ENCODE assay signal across 18 cellular contexts in the genomic region with DNA sequence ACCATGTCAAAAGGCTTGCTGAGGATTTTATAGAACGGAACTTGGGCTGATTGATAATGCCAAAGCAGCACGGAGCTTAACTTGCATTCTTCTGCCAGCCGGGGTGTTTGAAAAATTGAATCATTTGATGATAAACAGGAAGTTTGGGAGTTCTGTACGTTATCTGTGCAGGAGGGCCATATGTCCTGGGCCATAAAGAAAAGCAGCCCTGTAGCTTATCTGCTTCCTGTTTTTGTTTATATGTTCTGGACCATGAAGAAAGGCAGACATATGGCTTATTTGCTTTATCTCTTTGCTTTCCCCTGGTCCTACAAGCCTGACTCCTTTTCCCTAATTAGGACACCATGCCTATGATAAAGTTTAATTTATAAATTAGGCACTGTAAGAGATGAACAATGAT.
"Had no signal": no experiment of that assay in that cellular context is flagged by ENCODE, and none has a peak within 500 bp of the region (broad histone marks: within the 10 kb centered on the region; RNA-seq: fewer than 3 reads in every experiment).

No MANE protein-coding gene starts in this region.

- H3K4me3 ChIP-seq: colonic mucosa, dorsolateral prefrontal cortex, pancreas, psoas muscle, right atrium auricular region, thoracic aorta, upper lobe of left lung had no signal

- ATAC-seq: left ventricle myocardium superior, pancreas, psoas muscle, T-cell had no signal

- H3K27me3 ChIP-seq: colonic mucosa, pancreas, right atrium auricular region, upper lobe of left lung had no signal

- H3K9me3 ChIP-seq: colonic mucosa, pancreas, psoas muscle, right atrium auricular region, thoracic aorta, upper lobe of left lung had no signal

- H3K4me1 ChIP-seq: colonic mucosa, pancreas, right atrium auricular region, upper lobe of left lung had no signal

- H3K36me3 ChIP-seq: colonic mucosa, pancreas, right atrium auricular region, thoracic aorta, upper lobe of left lung had no signal

- DNase-seq: activated CD4-positive, alpha-beta T cell treated with anti-CD3 and anti-CD28 coated beads, Interleukin-2, amount 50 U/mL, for 4 hours; activated CD8-positive, alpha-beta memory T cell treated with anti-CD3 and anti-CD28 coated beads, Interleukin-2, amount 50 U/mL, for 48 hours; activated naive CD4-positive, alpha-beta T cell treated with Interleukin-2 at 50 U/mL for 16 hours; activated naive CD8-positive, alpha-beta T cell treated with anti-CD3 and anti-CD28 coated beads for 36 hours; activated T-cell treated with anti-CD3 and anti-CD28 coated beads, Interleukin-2, amount 50 U/mL, for 48 hours; amygdala; colonic mucosa; dorsolateral prefrontal cortex; left ventricle myocardium superior; nephron progenitor cell; pancreas; psoas muscle; stimulated activated naive CD4-positive, alpha-beta T cell treated with Interleukin-2 at 50 U/mL for 16 hours; T-cell; upper lobe of left lung had no signal

- H3K36me3 Mint-ChIP-seq: activated naive CD8-positive, alpha-beta T cell treated with anti-CD3 and anti-CD28 coated beads for 36 hours; T-cell had no signal

- H3K4me1 Mint-ChIP-seq: T-cell had no signal

- H3K4me3 Mint-ChIP-seq: activated naive CD8-positive, alpha-beta T cell treated with anti-CD3 and anti-CD28 coated beads for 36 hours; nephron progenitor cell; T-cell; T-helper 2 cell treated with Interferon-gamma antibody and Interleukin-4, amounts not matched to agents 5 μg/mL and 100 μg/mL, for 36 hours had no signal

- H3K27ac ChIP-seq: colonic mucosa, dorsolateral prefrontal cortex, pancreas, psoas muscle, right atrium auricular region, thoracic aorta, upper lobe of left lung had no signal
